Comparison of ENCODE assay signal across 17 cellular contexts in the genomic region with DNA sequence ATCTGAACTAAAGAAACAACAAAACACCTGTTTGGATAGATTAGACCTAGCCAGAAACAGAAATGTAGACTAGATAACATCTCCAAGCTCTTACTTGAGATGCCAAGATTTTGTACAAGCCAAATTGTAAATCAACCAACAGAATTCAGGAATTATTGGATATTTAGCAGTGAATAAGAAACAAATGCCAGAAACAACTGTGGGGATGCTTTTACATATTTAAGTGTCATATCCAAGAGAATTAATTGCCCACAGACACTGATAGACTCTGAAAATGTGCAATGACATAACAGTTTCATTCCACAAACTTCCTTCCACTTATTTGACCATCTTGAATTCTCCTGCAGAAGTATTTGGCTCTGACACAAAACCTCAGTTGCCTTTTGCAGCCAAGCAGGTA.
DNase-seq lines count a peak whose midpoint lies in the region; ATAC-seq, FAIRE-seq and TF ChIP-seq lines count a peak whose summit lies in the region.
"Had no signal": no experiment of that assay in that cellular context is flagged by ENCODE, and none has a peak within 500 bp of the region (broad histone marks: within the 10 kb centered on the region; RNA-seq: fewer than 3 reads in every experiment).

No MANE protein-coding gene starts in this region.

- no peaks in the 10 kb centered on the region for H3K27me3 ChIP-seq in astrocyte (ENCODE audit: insufficient read depth, low read length)
- H3K27me3 ChIP-seq: BLaER1 had no signal

- H4K20me1 ChIP-seq in astrocyte (ENCODE audit: insufficient read depth, low read length), result no peaks in the 10 kb centered on the region
- H4K20me1 ChIP-seq: BLaER1 had no signal

- H3K27me3 Mint-ChIP-seq in astrocyte (ENCODE audit: low read depth, unreplicated experiment) (no peaks in the 10 kb centered on the region), nephron (ENCODE audit: low read depth) (peaks cover 3% of the 10 kb centered on the region)
- H3K27me3 Mint-ChIP-seq in activated T-cell treated with anti-CD3 and anti-CD28 coated beads, Interleukin-2, amount 50 U/mL, for 72 hours (ENCODE audit: low read depth), result no peaks in the 10 kb centered on the region

- H3K9me3 Mint-ChIP-seq in astrocyte (ENCODE audit: unreplicated experiment) (no peaks in the 10 kb centered on the region), nephron (no peaks in the 10 kb centered on the region)
- no peaks in the 10 kb centered on the region for H3K9me3 Mint-ChIP-seq in activated T-cell treated with anti-CD3 and anti-CD28 coated beads, Interleukin-2, amount 50 U/mL, for 72 hours
- H3K9me3 Mint-ChIP-seq: CD14-positive monocyte had no signal

- H2AFZ ChIP-seq in astrocyte (ENCODE audit: low read depth, low read length), result no peak overlapping the region

- no peak overlapping the region for H3K27ac ChIP-seq in astrocyte (ENCODE audit: low read depth, low read length)
- H3K27ac ChIP-seq: 22Rv1, A549, BLaER1 had no signal

- no peaks in the 10 kb centered on the region for H3K36me3 ChIP-seq in astrocyte (ENCODE audit: insufficient read depth, low read length)
- H3K36me3 ChIP-seq: BLaER1 had no signal

- no peak overlapping the region for H3K4me2 ChIP-seq in astrocyte (ENCODE audit: low read length)
- H3K4me2 ChIP-seq: A549, BLaER1 had no signal

- no peak overlapping the region for H3K9ac ChIP-seq in astrocyte (ENCODE audit: low read length)
- H3K9ac ChIP-seq: BLaER1 had no signal

- peaks cover 21% of the 10 kb centered on the region for H3K4me1 Mint-ChIP-seq in astrocyte (ENCODE audit: low read depth, unreplicated experiment)
- H3K4me1 Mint-ChIP-seq in nephron, result peaks cover 38% of the 10 kb centered on the region
- H3K4me1 Mint-ChIP-seq in activated T-cell treated with anti-CD3 and anti-CD28 coated beads, Interleukin-2, amount 50 U/mL, for 72 hours (ENCODE audit: low read depth), result peaks cover 12% of the 10 kb centered on the region
- H3K4me1 Mint-ChIP-seq: CD14-positive monocyte; CD4-positive, alpha-beta memory T cell had no signal

- ATAC-seq in activated T-cell treated with anti-CD3 and anti-CD28 coated beads, Interleukin-2, amount 50 U/mL, for 72 hours (replicated peaks in 1 of 2), result no peak
- ATAC-seq: A549 had no signal

- TF ChIP-seq CTCF in AG10803 (conservative IDR thresholded peaks at IDR 0.05; ENCODE audit: low read length) (no peak), astrocyte (IDR thresholded peaks at IDR 0.05; ENCODE audit: insufficient read depth, low read depth, low read length) (no peak), nephron (IDR thresholded peaks at IDR 0.05; ENCODE audit: unreplicated experiment in 3 of 3) (no peak)

- FAIRE-seq in astrocyte (lab: Jason Lieb, UNC), result peak; percentile 9
- FAIRE-seq: A549 had no signal

- H3K79me2 ChIP-seq in astrocyte (ENCODE audit: insufficient read depth, low read length), result no peaks in the 10 kb centered on the region

- H3K4me1 ChIP-seq in astrocyte (ENCODE audit: insufficient read depth, low read length), result peaks cover 20% of the 10 kb centered on the region
- H3K4me1 ChIP-seq: A549, BLaER1 had no signal

- H3K4me3 ChIP-seq in AG10803 (ENCODE audit: low read length) (no peak overlapping the region), astrocyte (ENCODE audit: insufficient read depth, low read depth, low read length) (no peak overlapping the region)
- H3K4me3 ChIP-seq: A549, BLaER1 had no signal

- H3K27ac Mint-ChIP-seq in astrocyte (ENCODE audit: unreplicated experiment), result no peak overlapping the region
- H3K27ac Mint-ChIP-seq in nephron, result peak overlapping the region in 2 of 3 experiments; percentile 41 to 55
- no peak overlapping the region for H3K27ac Mint-ChIP-seq in activated T-cell treated with anti-CD3 and anti-CD28 coated beads, Interleukin-2, amount 50 U/mL, for 72 hours
- H3K27ac Mint-ChIP-seq: CD14-positive monocyte; CD4-positive, alpha-beta memory T cell had no signal

- no peaks in the 10 kb centered on the region for H3K9me3 ChIP-seq in astrocyte (ENCODE audit: insufficient read depth, low read depth, low read length)
- H3K9me3 ChIP-seq: A549, BLaER1 had no signal

- DNase-seq in AG10803 (ENCODE audit: low read depth) (peak; percentile 63), NCI-H226 (peak; percentile 22), astrocyte (ENCODE audit: low read depth) (peak; percentile 61), NCI-H2171 (lab: John Stamatoyannopoulos, UW) (no peak)
- DNase-seq in stimulated activated CD4-positive, alpha-beta T cell treated with anti-CD3 and anti-CD28 coated beads, Interleukin-15, amount 100 ng/mL, for 24 hours, result no peak
- DNase-seq in activated T-cell treated with anti-CD3 and anti-CD28 coated beads, Interleukin-2, amount 50 U/mL, for 72 hours, result no peak
- DNase-seq: CD4-positive, alpha-beta memory T cell; DMS153; DMS79; GDM1; GOT3; H7 had no signal

- H3K36me3 Mint-ChIP-seq in astrocyte (ENCODE audit: low read depth, unreplicated experiment), result no peaks in the 10 kb centered on the region
- no peaks in the 10 kb centered on the region for H3K36me3 Mint-ChIP-seq in nephron (ENCODE audit: low read depth)
- no peaks in the 10 kb centered on the region for H3K36me3 Mint-ChIP-seq in activated T-cell treated with anti-CD3 and anti-CD28 coated beads, Interleukin-2, amount 50 U/mL, for 72 hours (ENCODE audit: insufficient read depth in 2 of 2)
- H3K36me3 Mint-ChIP-seq: CD14-positive monocyte; CD4-positive, alpha-beta memory T cell had no signal

- H3K4me3 Mint-ChIP-seq in astrocyte (ENCODE audit: unreplicated experiment), result no peak overlapping the region
- no peak overlapping the region for H3K4me3 Mint-ChIP-seq in nephron
- H3K4me3 Mint-ChIP-seq in activated T-cell treated with anti-CD3 and anti-CD28 coated beads, Interleukin-2, amount 50 U/mL, for 72 hours, result no peak overlapping the region
- H3K4me3 Mint-ChIP-seq: CD14-positive monocyte; CD4-positive, alpha-beta memory T cell had no signal

Comparison
In these comparisons a context has a peak if more than half of its experiments do, and no peak if none do; other contexts are left out.
1. DNase-seq: peak in AG10803 (single experiment), NCI-H226 (single experiment) and astrocyte (single experiment); none in stimulated activated CD4-positive, alpha-beta T cell treated with anti-CD3 and anti-CD28 coated beads, Interleukin-15, amount 100 ng/mL, for 24 hours (single experiment), NCI-H2171 (single experiment) and activated T-cell treated with anti-CD3 and anti-CD28 coated beads, Interleukin-2, amount 50 U/mL, for 72 hours (0 of 2).
2. H3K27ac Mint-ChIP-seq: peak in nephron (2 of 3); none in astrocyte (single experiment) and activated T-cell treated with anti-CD3 and anti-CD28 coated beads, Interleukin-2, amount 50 U/mL, for 72 hours (single experiment).